Comparison of ENCODE assay signal across 19 cellular contexts in the genomic region with DNA sequence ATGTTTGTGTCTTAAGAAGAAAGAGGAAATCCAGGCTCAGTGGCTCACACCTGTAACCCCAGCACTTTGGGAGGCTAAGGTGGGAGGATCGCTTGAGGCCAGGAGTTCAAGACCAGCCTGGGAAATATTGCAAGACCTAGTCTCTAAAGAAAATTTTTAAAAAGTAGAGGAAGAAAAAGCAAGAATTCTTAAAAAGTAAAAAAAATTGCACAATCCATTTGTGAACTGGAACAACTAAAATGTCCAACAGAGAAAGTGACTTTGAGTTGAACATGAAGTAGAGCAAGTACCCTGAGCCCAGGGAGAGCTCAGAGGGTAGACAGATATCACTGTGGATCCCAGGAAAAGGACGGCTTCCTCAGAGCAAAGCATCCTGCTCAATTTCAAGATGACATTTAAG.
A peak's percentile ranks its signal among the peaks of the same experiment; 100 is the strongest.
DNase-seq lines count a peak whose midpoint lies in the region; ATAC-seq and TF ChIP-seq lines count a peak whose summit lies in the region.
"Had no signal": no experiment of that assay in that cellular context is flagged by ENCODE, and none has a peak within 500 bp of the region (broad histone marks: within the 10 kb centered on the region; RNA-seq: fewer than 3 reads in every experiment).

No MANE protein-coding gene starts in this region.

- peaks cover 8% of the 10 kb centered on the region for H3K9me3 Mint-ChIP-seq in type B pancreatic cell
- no peaks in the 10 kb centered on the region for H3K9me3 Mint-ChIP-seq in T-helper 2 cell treated with Interferon-gamma antibody and Interleukin-4, amounts not matched to agents 5 μg/mL and 100 μg/mL, for 36 hours
- H3K9me3 Mint-ChIP-seq: activated T-cell treated with anti-CD3 and anti-CD28 coated beads, Interleukin-2, amount 50 U/mL, for 72 hours; brain; WTC11 had no signal

- no peaks in the 10 kb centered on the region for H3K27me3 ChIP-seq in foreskin keratinocyte
- peaks cover 21% of the 10 kb centered on the region for H3K27me3 ChIP-seq in osteoblast (ENCODE audit: insufficient read depth, low read length)
- H3K27me3 ChIP-seq in suprapubic skin, result no peaks in the 10 kb centered on the region
- H3K27me3 ChIP-seq: BE2C had no signal

- TF ChIP-seq POLR2A in suprapubic skin (IDR thresholded peaks at IDR 0.05), result no peak

- DNase-seq in Right ventricle myocardium superior, result no peak
- no peak for DNase-seq in Right ventricle myocardium inferior (ENCODE audit: missing footprints)
- no peak for DNase-seq in foreskin keratinocyte
- no peak for DNase-seq in osteoblast (ENCODE audit: insufficient read length, low spot score, missing footprints)
- DNase-seq in type B pancreatic cell (ENCODE audit: extremely low spot score, unreplicated experiment), result no peak
- no peak for DNase-seq in T-helper 2 cell treated with Interferon-gamma antibody and Interleukin-4, amounts not matched to agents 5 μg/mL and 100 μg/mL, for 36 hours (ENCODE audit: low spot score)
- no peak for DNase-seq in suprapubic skin (ENCODE audit: low spot score in 2 of 2)
- DNase-seq: activated CD8-positive, alpha-beta T cell treated with anti-CD3 and anti-CD28 coated beads, Interleukin-2, amount 10 ng/mL, durations not matched to agents 7 days and 5 days; activated T-cell treated with anti-CD3 and anti-CD28 coated beads, Interleukin-2, amount 50 U/mL, for 72 hours; KG1; NCI-H2029 treated with DMSO at 0.1 percent for 48 hours; NCI-H510A; T-helper 2 cell had no signal

- H3K27me3 Mint-ChIP-seq in type B pancreatic cell, result no peaks in the 10 kb centered on the region
- peaks cover 26% of the 10 kb centered on the region for H3K27me3 Mint-ChIP-seq in T-helper 2 cell treated with Interferon-gamma antibody and Interleukin-4, amounts not matched to agents 5 μg/mL and 100 μg/mL, for 36 hours (ENCODE audit: low read depth)
- H3K27me3 Mint-ChIP-seq: brain had no signal

- ATAC-seq in Right ventricle myocardium superior (ENCODE audit: poor library complexity) (peak; percentile 24), Right ventricle myocardium inferior (no peak), foreskin keratinocyte (no peak), GM18502 (IDR thresholded peaks at IDR 0.05; ENCODE audit: poor library complexity, unreplicated experiment) (no peak)
- ATAC-seq: activated CD8-positive, alpha-beta T cell treated with anti-CD3 and anti-CD28 coated beads, Interleukin-2, amount 10 ng/mL, durations not matched to agents 7 days and 5 days; activated T-cell treated with anti-CD3 and anti-CD28 coated beads, Interleukin-2, amount 50 U/mL, for 72 hours had no signal

- H3K36me3 Mint-ChIP-seq in type B pancreatic cell, result peaks cover 4% of the 10 kb centered on the region
- no peaks in the 10 kb centered on the region for H3K36me3 Mint-ChIP-seq in T-helper 2 cell treated with Interferon-gamma antibody and Interleukin-4, amounts not matched to agents 5 μg/mL and 100 μg/mL, for 36 hours (ENCODE audit: low read depth)
- H3K36me3 Mint-ChIP-seq: activated naive CD8-positive, alpha-beta T cell; brain; WTC11 had no signal

- H3K27ac ChIP-seq in foreskin keratinocyte, result peak overlapping the region; percentile 95
- no peak overlapping the region for H3K27ac ChIP-seq in osteoblast (ENCODE audit: low read depth, low read length)
- H3K27ac ChIP-seq in suprapubic skin, result no peak overlapping the region
- H3K27ac ChIP-seq: epithelial cell of prostate had no signal

- intact Hi-C loops in Right ventricle myocardium superior (cut with DNase I) (loop anchor here (5.0 to 10.0 kb wide), 3 partner anchors 121 to 253 kb away; a partner anchor contains a TSS), Right ventricle myocardium inferior (cut with DNase I) (loop anchor here (2.0 to 10.0 kb wide), 2 partner anchors 121 to 323 kb away; no protein-coding TSS in a partner anchor)

- H3K4me2 ChIP-seq in osteoblast (ENCODE audit: insufficient read depth, low read length), result peak overlapping the region; percentile 67

- H3K9me3 ChIP-seq in osteoblast (ENCODE audit: low read depth, low read length) (no peaks in the 10 kb centered on the region), suprapubic skin (no peaks in the 10 kb centered on the region)
- H3K9me3 ChIP-seq: BE2C had no signal

- H3K79me2 ChIP-seq in osteoblast (ENCODE audit: insufficient read depth, low read length), result no peaks in the 10 kb centered on the region

- 88% methylated on average over 2 of the region's 2 CpGs for WGBS in suprapubic skin

- TF ChIP-seq EP300 in suprapubic skin (IDR thresholded peaks at IDR 0.05), result no peak

- H3K4me1 ChIP-seq in foreskin keratinocyte, result peaks cover 36% of the 10 kb centered on the region
- H3K4me1 ChIP-seq in osteoblast (ENCODE audit: insufficient read depth, low read length), result peaks cover 38% of the 10 kb centered on the region
- peaks cover 58% of the 10 kb centered on the region for H3K4me1 ChIP-seq in suprapubic skin
- H3K4me1 ChIP-seq: BE2C had no signal

- H4K20me1 ChIP-seq in osteoblast (ENCODE audit: insufficient read depth, low read length), result no peaks in the 10 kb centered on the region

- H3K4me3 ChIP-seq in osteoblast (ENCODE audit: insufficient read depth, low read length), result no peak overlapping the region
- no peak overlapping the region for H3K4me3 ChIP-seq in suprapubic skin

- H3K4me3 Mint-ChIP-seq in type B pancreatic cell, result peak overlapping the region; percentile 74
- no peak overlapping the region for H3K4me3 Mint-ChIP-seq in T-helper 2 cell treated with Interferon-gamma antibody and Interleukin-4, amounts not matched to agents 5 μg/mL and 100 μg/mL, for 36 hours
- H3K4me3 Mint-ChIP-seq: activated CD8-positive, alpha-beta T cell treated with anti-CD3 and anti-CD28 coated beads, Interleukin-2, amount 10 ng/mL, durations not matched to agents 7 days and 5 days; activated naive CD8-positive, alpha-beta T cell; activated T-cell treated with anti-CD3 and anti-CD28 coated beads, Interleukin-2, amount 50 U/mL, for 72 hours; WTC11 had no signal

- no peak overlapping the region for H2AFZ ChIP-seq in osteoblast (ENCODE audit: low read length)

- peak overlapping the region; percentile 76 for H3K27ac Mint-ChIP-seq in type B pancreatic cell
- no peak overlapping the region for H3K27ac Mint-ChIP-seq in T-helper 2 cell treated with Interferon-gamma antibody and Interleukin-4, amounts not matched to agents 5 μg/mL and 100 μg/mL, for 36 hours
- H3K27ac Mint-ChIP-seq: activated CD8-positive, alpha-beta T cell treated with anti-CD3 and anti-CD28 coated beads, Interleukin-2, amount 10 ng/mL, durations not matched to agents 7 days and 5 days; activated naive CD8-positive, alpha-beta T cell; activated T-cell treated with anti-CD3 and anti-CD28 coated beads, Interleukin-2, amount 50 U/mL, for 72 hours; WTC11 had no signal

- H3K36me3 ChIP-seq in osteoblast (ENCODE audit: insufficient read depth, low read length) (no peaks in the 10 kb centered on the region), suprapubic skin (no peaks in the 10 kb centered on the region)
- H3K36me3 ChIP-seq: BE2C had no signal

- peaks cover 40% of the 10 kb centered on the region for H3K4me1 Mint-ChIP-seq in type B pancreatic cell (ENCODE audit: unreplicated experiment)
- H3K4me1 Mint-ChIP-seq in T-helper 2 cell treated with Interferon-gamma antibody and Interleukin-4, amounts not matched to agents 5 μg/mL and 100 μg/mL, for 36 hours (ENCODE audit: low read depth), result no peaks in the 10 kb centered on the region

- TF ChIP-seq CTCF in foreskin keratinocyte (conservative IDR thresholded peaks at IDR 0.05) (no peak), osteoblast (IDR thresholded peaks at IDR 0.05; ENCODE audit: extremely low read depth, low read depth, low read length) (no peak), type B pancreatic cell (conservative IDR thresholded peaks at IDR 0.05) (no peak), suprapubic skin (IDR thresholded peaks at IDR 0.05) (no peak)
